ENCODE assay signal across 15 cellular contexts in the genomic region with DNA sequence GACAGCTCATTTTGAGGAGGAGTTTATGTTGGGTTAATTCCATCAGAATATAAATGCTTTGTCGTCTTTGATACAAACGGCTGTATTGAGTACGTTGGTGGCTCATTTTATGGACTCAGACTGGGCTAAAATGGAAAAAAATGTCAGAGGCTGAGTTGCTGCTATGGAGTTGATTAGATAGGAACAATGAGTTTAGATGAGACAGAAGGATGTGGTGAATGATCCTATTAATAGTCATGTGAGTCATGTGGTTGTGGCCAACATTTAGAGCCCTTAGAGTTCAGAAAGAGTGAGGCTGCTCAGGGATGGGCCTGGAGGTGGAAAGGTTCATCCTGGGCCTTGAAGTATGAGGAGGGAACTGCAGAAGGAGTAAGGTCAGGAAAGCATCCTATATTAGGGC.
DNase-seq lines count a peak whose midpoint lies in the region; ATAC-seq and TF ChIP-seq lines count a peak whose summit lies in the region.
"Had no signal": no experiment of that assay in that cellular context is flagged by ENCODE, and none has a peak within 500 bp of the region (broad histone marks: within the 10 kb centered on the region; RNA-seq: fewer than 3 reads in every experiment).

No MANE protein-coding gene starts in this region.

- H3K56ac ChIP-seq in H9 (ENCODE audit: insufficient read length, low read depth, low read length) = no peak overlapping the region

- H3K4me1 Mint-ChIP-seq in H9 = no peaks in the 10 kb centered on the region

- H3K23me2 ChIP-seq in H9 (ENCODE audit: insufficient read length, low read depth, low read length, poor library complexity, severe bottlenecking) = no peaks in the 10 kb centered on the region

- H2AFZ ChIP-seq in H9 (ENCODE audit: low read length) = no peak overlapping the region

- H4K5ac ChIP-seq in H9 (ENCODE audit: insufficient read length, low read depth, low read length) = no peak overlapping the region

- no peak overlapping the region for H3K18ac ChIP-seq in H9 (ENCODE audit: insufficient read length, low read depth, low read length)

- no peak overlapping the region for H3K4me3 ChIP-seq in AG09309 (ENCODE audit: control insufficient read depth, low read depth, low read length)
- H3K4me3 ChIP-seq: Peyer's patch, thoracic aorta had no signal

- TF ChIP-seq CTCF in AG09309 (IDR thresholded peaks at IDR 0.05; ENCODE audit: control insufficient read depth, insufficient read depth, low read depth, low read length, missing control alignments) (no peak), foreskin keratinocyte (conservative IDR thresholded peaks at IDR 0.05) (no peak), H9 (conservative IDR thresholded peaks at IDR 0.05) (no peak)

- no peak overlapping the region for H3K27ac ChIP-seq in foreskin keratinocyte
- H3K27ac ChIP-seq in H9 (ENCODE audit: insufficient read length, low read depth, low read length) = no peak overlapping the region
- H3K27ac ChIP-seq: Peyer's patch, thoracic aorta had no signal

- no peaks in the 10 kb centered on the region for H3K36me3 Mint-ChIP-seq in H9 (ENCODE audit: insufficient read depth in 1 of 3, low read depth in 3 of 3)

- H3K4ac ChIP-seq in H9 (ENCODE audit: low read depth, low read length) = no peak overlapping the region

- H3K79me1 ChIP-seq in H9 (ENCODE audit: insufficient read depth, low read depth, low read length, poor library complexity, severe bottlenecking) = no peaks in the 10 kb centered on the region

- no peak overlapping the region for H3K14ac ChIP-seq in H9 (ENCODE audit: insufficient read depth, low read length)

- in situ Hi-C loops in SK-MEL-5 (cut with HindIII; ENCODE audit: low pct_unique_long_range_greater_than_20kb, low sequenced_read_pairs) = no loop called here

- DNase-seq in AG09309 (ENCODE audit: low read depth) (peak; percentile 70), HT1080 (ENCODE audit: low read depth) (peak; percentile 88), SK-MEL-5 (ENCODE audit: low read depth, low spot score) (peak; percentile 34), foreskin keratinocyte (peak; percentile 81 to 84), NCI-H128 (lab: John Stamatoyannopoulos, UW; ENCODE audit: unreplicated experiment) (no peak), H9 (no peak), NCI-H526 treated with DMSO at 0.1 percent for 48 hours (lab: John Stamatoyannopoulos, UW) (no peak)
- DNase-seq: activated CD4-positive, alpha-beta T cell treated with anti-CD3 and anti-CD28 coated beads, Interleukin-2, amount 50 U/mL, for 48 hours; DMS 273 treated with DMSO at 0.1 percent for 48 hours; NCI-H1417; Peyer's patch; posterior cingulate gyrus had no signal

- no peak overlapping the region for H3K27ac Mint-ChIP-seq in H9
- H3K27ac Mint-ChIP-seq: activated T-helper 1 cell treated with anti-CD3 and anti-CD28 coated beads, Interleukin-12 subunit alpha, Interleukin-12 subunit beta, Interleukin-2, Interleukin-4 antibody, amounts not matched to agents 30 ng/mL and 10 ng/mL and 1 ng/mL, durations not matched to agents 14 hours and 24 hours and 36 hours had no signal

- H2AK5ac ChIP-seq in H9 (ENCODE audit: insufficient read length, low read length) = no peak overlapping the region

- no peak overlapping the region for H3K23ac ChIP-seq in H9 (ENCODE audit: insufficient read length, low read depth, low read length)

- no peak overlapping the region for H3K9ac ChIP-seq in H9 (ENCODE audit: extremely low read depth, insufficient read length, low read length)

- H3K9me3 ChIP-seq in H9 (ENCODE audit: control insufficient read depth, low read depth, low read length) = no peaks in the 10 kb centered on the region
- H3K9me3 ChIP-seq: Peyer's patch, thoracic aorta had no signal

- H2BK5ac ChIP-seq in H9 (ENCODE audit: insufficient read length, low read length) = no peak overlapping the region

- H3K4me3 Mint-ChIP-seq in H9 = no peak overlapping the region
- H3K4me3 Mint-ChIP-seq: activated T-helper 1 cell treated with anti-CD3 and anti-CD28 coated beads, Interleukin-12 subunit alpha, Interleukin-12 subunit beta, Interleukin-2, Interleukin-4 antibody, amounts not matched to agents 30 ng/mL and 10 ng/mL and 1 ng/mL, durations not matched to agents 14 hours and 24 hours and 36 hours had no signal

- H3T11ph ChIP-seq in H9 (ENCODE audit: low read length) = no peak overlapping the region

- H2BK15ac ChIP-seq in H9 (ENCODE audit: low read depth, low read length) = no peak overlapping the region

- WGBS in H9 (ENCODE audit: extremely low coverage, insufficient read length, low lambda C conversion rate) = no CpG with 5 or more reads among the region's 3 CpGs

- no peak overlapping the region for H2BK20ac ChIP-seq in H9 (ENCODE audit: low read depth, low read length, poor library complexity, severe bottlenecking)

- H3K27me3 ChIP-seq in foreskin keratinocyte (no peaks in the 10 kb centered on the region), H9 (ENCODE audit: insufficient read depth, low read length) (no peaks in the 10 kb centered on the region)
- H3K27me3 ChIP-seq: Peyer's patch had no signal

- peaks cover 7% of the 10 kb centered on the region for H3K27me3 Mint-ChIP-seq in H9 (ENCODE audit: low read depth)

- H4K20me1 ChIP-seq in H9 (ENCODE audit: control insufficient read depth, insufficient read depth, insufficient read length) = no peaks in the 10 kb centered on the region

- H3K9me3 Mint-ChIP-seq in H9 = no peaks in the 10 kb centered on the region
- H3K9me3 Mint-ChIP-seq: activated T-helper 1 cell treated with anti-CD3 and anti-CD28 coated beads, Interleukin-12 subunit alpha, Interleukin-12 subunit beta, Interleukin-2, Interleukin-4 antibody, amounts not matched to agents 30 ng/mL and 10 ng/mL and 1 ng/mL, durations not matched to agents 14 hours and 24 hours and 36 hours had no signal

- H3K79me2 ChIP-seq in H9 (ENCODE audit: insufficient read depth, low read length) = no peaks in the 10 kb centered on the region

- H4K91ac ChIP-seq in H9 (ENCODE audit: insufficient read length, low read depth, low read length) = no peak overlapping the region

- no peak overlapping the region for H3K4me2 ChIP-seq in H9 (ENCODE audit: insufficient read depth, insufficient read length, low read length)

- no peak overlapping the region for H2BK120ac ChIP-seq in H9 (ENCODE audit: low read depth, low read length, poor library complexity, severe bottlenecking)

- ATAC-seq in foreskin keratinocyte (peak; percentile 96), GM21737 (IDR thresholded peaks at IDR 0.05; ENCODE audit: unreplicated experiment) (no peak)

- no peak overlapping the region for H2BK12ac ChIP-seq in H9 (ENCODE audit: insufficient read length, low read depth, low read length)

- H3K4me1 ChIP-seq in foreskin keratinocyte (peaks cover 10% of the 10 kb centered on the region), H9 (ENCODE audit: insufficient read depth, low read length) (no peaks in the 10 kb centered on the region)
- H3K4me1 ChIP-seq: Peyer's patch had no signal

- H4K8ac ChIP-seq in H9 (replicated peaks; ENCODE audit: insufficient read length, low read depth, low read length) = no peak overlapping the region

Comparison
In these comparisons a context has a peak if more than half of its experiments do, and no peak if none do; other contexts are left out.
1. DNase-seq: peak in AG09309 (single experiment), HT1080 (single experiment), SK-MEL-5 (single experiment) and foreskin keratinocyte (2 of 2); none in NCI-H128 (single experiment), H9 (single experiment) and NCI-H526 treated with DMSO at 0.1 percent for 48 hours (single experiment).